Comparison of ENCODE assay signal across 10 cellular contexts in genomic region chr12:76762556-76762955, GRCh38. TPM values are rescaled to one million over a fixed set of nuclear protein-coding genes. Genes with fewer than 3 reads are reported as not detected.
DNase-seq lines count a peak whose midpoint lies in the region; ATAC-seq, FAIRE-seq and TF ChIP-seq lines count a peak whose summit lies in the region.
"Had no signal": no experiment of that assay in that cellular context is flagged by ENCODE, and none has a peak within 500 bp of the region (broad histone marks: within the 10 kb centered on the region; RNA-seq: fewer than 3 reads in every experiment).

No MANE protein-coding gene starts in this region.

- in situ Hi-C loops in GM23248 (cut with MboI) = no loop called here

- peaks cover 33% of the 10 kb centered on the region for H3K79me2 ChIP-seq in GM23248 (ENCODE audit: insufficient read depth)

- FAIRE-seq in A549 (lab: Jason Lieb, UNC) = no peak
- FAIRE-seq in GM12892 (lab: Jason Lieb, UNC) = no peak

- H3K27ac Mint-ChIP-seq in activated naive CD8-positive, alpha-beta T cell treated with anti-CD3 and anti-CD28 coated beads, Interleukin-2, amount 10 ng/mL, durations not matched to agents 7 days and 5 days = no peak overlapping the region
- H3K27ac Mint-ChIP-seq in memory B cell = peak overlapping the region; percentile 98

- H2AFZ ChIP-seq in GM23248 = peak overlapping the region; percentile 86

- no peaks in the 10 kb centered on the region for H3K9me3 Mint-ChIP-seq in activated naive CD8-positive, alpha-beta T cell treated with anti-CD3 and anti-CD28 coated beads, Interleukin-2, amount 10 ng/mL, durations not matched to agents 7 days and 5 days
- no peaks in the 10 kb centered on the region for H3K9me3 Mint-ChIP-seq in memory B cell

- H3K9ac ChIP-seq in GM23248 = no peak overlapping the region; the same call in 1 of the 2 replicates

- TF ChIP-seq POLR2A in A549 (IDR thresholded peaks at IDR 0.05; ENCODE audit: low read length) (no peak), GM12892 (IDR thresholded peaks at IDR 0.05; ENCODE audit: low read depth, low read length) (no peak)

- TF ChIP-seq CTCF in A549 (IDR thresholded peaks at IDR 0.05) = no peak

- POLR2A ChIA-PET in A549 (lab: Yijun Ruan, JAX) = no interaction called here
- POLR2A ChIA-PET in activated naive CD8-positive, alpha-beta T cell treated with anti-CD3 and anti-CD28 coated beads, Interleukin-2, amount 10 ng/mL, durations not matched to agents 7 days and 5 days (lab: Charles Lee) = no interaction called here

- peaks cover 7% of the 10 kb centered on the region for H3K27me3 Mint-ChIP-seq in activated naive CD8-positive, alpha-beta T cell treated with anti-CD3 and anti-CD28 coated beads, Interleukin-2, amount 10 ng/mL, durations not matched to agents 7 days and 5 days
- H3K27me3 Mint-ChIP-seq in memory B cell = no peaks in the 10 kb centered on the region

- no peaks in the 10 kb centered on the region for H3K27me3 ChIP-seq in GM23248 (replicated peaks; ENCODE audit: insufficient read depth)
- H3K27me3 ChIP-seq: adrenal gland had no signal

- CTCF ChIA-PET in A549 (lab: Yijun Ruan, JAX) = interaction anchor here (2.0 kb wide), 1 partner anchor 28 kb away, joined by 11 read pairs; no protein-coding TSS in a partner anchor

- H3K4me3 ChIP-seq in A549 = no peak overlapping the region
- peak overlapping the region; percentile 90 for H3K4me3 ChIP-seq in GM23248

- no peak for TF ChIP-seq EP300 in A549 (IDR thresholded peaks at IDR 0.05)

- H3K4me2 ChIP-seq in A549 (peak overlapping the region; percentile 65), GM23248 (ENCODE audit: unreplicated experiment) (peak overlapping the region; percentile 88)

- H3K9me3 ChIP-seq in A549 = no peaks in the 10 kb centered on the region
- no peaks in the 10 kb centered on the region for H3K9me3 ChIP-seq in GM23248 (ENCODE audit: low read depth)
- H3K9me3 ChIP-seq: adrenal gland had no signal

- 95% methylated on average over 8 of the region's 8 CpGs for WGBS in A549 (ENCODE audit: missing lambda C conversion rate)
- 29 to 37% methylated on average over 8 of the region's 8 CpGs for WGBS in GM23248 (ENCODE audit: low coverage in 1 of 2, low lambda C conversion rate in 2 of 2, missing lambda C conversion rate in 2 of 2), 2 experiments

- no peaks in the 10 kb centered on the region for H3K9me2 ChIP-seq in GM23248 (ENCODE audit: insufficient read depth)

- peaks cover 28% of the 10 kb centered on the region for H3F3A ChIP-seq in GM23248 (ENCODE audit: insufficient read depth)

- peak overlapping the region; percentile 96 to 97; a peak in 4 of 6 replicates for H3K27ac ChIP-seq in A549
- no peak overlapping the region for H3K27ac ChIP-seq in GM23248

- ATAC-seq in A549 (no peak), memory B cell (ENCODE audit: low read depth) (no peak), GM21576 (IDR thresholded peaks at IDR 0.05; ENCODE audit: unreplicated experiment) (no peak), HG03460 (IDR thresholded peaks at IDR 0.05; ENCODE audit: unreplicated experiment) (no peak), left lobe of liver (no peak)
- ATAC-seq in activated naive CD8-positive, alpha-beta T cell treated with anti-CD3 and anti-CD28 coated beads, Interleukin-2, amount 10 ng/mL, durations not matched to agents 7 days and 5 days (ENCODE audit: low read depth) = no peak

- H3K36me3 Mint-ChIP-seq in activated naive CD8-positive, alpha-beta T cell treated with anti-CD3 and anti-CD28 coated beads, Interleukin-2, amount 10 ng/mL, durations not matched to agents 7 days and 5 days = no peaks in the 10 kb centered on the region
- H3K36me3 Mint-ChIP-seq in memory B cell = peaks cover 2% of the 10 kb centered on the region

- no peak for TF ChIP-seq RAD21 in A549 (conservative IDR thresholded peaks at IDR 0.05 in 1 of 2, IDR thresholded peaks at IDR 0.05 in 1 of 2)

- DNase-seq in A549 (ENCODE audit: low read depth in 1 of 2, low spot score in 1 of 2) = no peak
- DNase-seq in GM23248 = peak; percentile 22
- no peak for DNase-seq in activated naive CD8-positive, alpha-beta T cell treated with anti-CD3 and anti-CD28 coated beads, Interleukin-2, amount 10 ng/mL, durations not matched to agents 7 days and 5 days
- DNase-seq in memory B cell (ENCODE audit: low spot score in 2 of 2) = no peak
- DNase-seq in left lobe of liver (ENCODE audit: low spot score) = no peak
- no peak for DNase-seq in GM12892 (ENCODE audit: insufficient read length)
- DNase-seq: GDM1 had no signal

- peak overlapping the region; percentile 97 for H3K4me3 Mint-ChIP-seq in activated naive CD8-positive, alpha-beta T cell treated with anti-CD3 and anti-CD28 coated beads, Interleukin-2, amount 10 ng/mL, durations not matched to agents 7 days and 5 days
- peak overlapping the region; percentile 98 for H3K4me3 Mint-ChIP-seq in memory B cell

- no peaks in the 10 kb centered on the region for H4K20me1 ChIP-seq in GM23248 (ENCODE audit: insufficient read depth)

- no peaks in the 10 kb centered on the region for H3K36me3 ChIP-seq in GM23248 (ENCODE audit: low read depth)
- H3K36me3 ChIP-seq: adrenal gland had no signal

- H3K4me1 Mint-ChIP-seq in activated naive CD8-positive, alpha-beta T cell treated with anti-CD3 and anti-CD28 coated beads, Interleukin-2, amount 10 ng/mL, durations not matched to agents 7 days and 5 days = peaks cover 19% of the 10 kb centered on the region
- H3K4me1 Mint-ChIP-seq in memory B cell = peaks cover 16% of the 10 kb centered on the region

- 0 out of 3 replicates have a peak, but pooled peaks cover 11% of the 10 kb centered on the region for H3K4me1 ChIP-seq in A549
- peaks cover 13% of the 10 kb centered on the region for H3K4me1 ChIP-seq in GM23248 (ENCODE audit: insufficient read depth)

TF ChIP-seq in A549, 52 proteins besides CTCF, POLR2A, EP300 and RAD21:
- TF ChIP-seq SMC3 (IDR thresholded peaks at IDR 0.05) (no peak), HOXA7 (CRISPR knock-in tag; IDR thresholded peaks at IDR 0.05) (no peak), HEYL (CRISPR knock-in tag; IDR thresholded peaks at IDR 0.05) (no peak), RFX5 (IDR thresholded peaks at IDR 0.05) (no peak), MAZ (IDR thresholded peaks at IDR 0.05; ENCODE audit: borderline replicate concordance, low read depth, low read length) (no peak), CBX2 (IDR thresholded peaks at IDR 0.05; ENCODE audit: borderline replicate concordance, low read depth) (no peak)
TF ChIP-seq in A549: peak in this region for 0.

RNA-seq across cellular contexts. Expression of gene ZDHHC17, which starts 1.4 kb away (rescaled TPM):
- polyA plus RNA-seq in A549 (2011; rRNA removed) (49.2 and 54.8 TPM in 2 replicates), A549 (2017; fragmentation: RNase III; extraction: RNeasy Plus Mini Kit Qiagen cat#74134 plus additional on column Dnase treatment) (28.1 to 30.5 TPM (median 29.4 TPM) in 3 replicates), GM23248 (2016; fragmentation: Nextera tagmentation; extraction: Ambion mirVana) (14.0 and 14.6 TPM in 2 replicates)
- polyA plus RNA-seq in A549 (2012; cell fraction: cytosol; rRNA removed) = 12.0 and 14.1 TPM in 2 replicates
- 25.1 and 49.2 TPM in 2 replicates for polyA plus RNA-seq in A549 (2012; cell fraction: nucleus; rRNA removed)
- 75.0 and 78.8 TPM in 2 replicates for polyA minus RNA-seq in A549 (2011; rRNA and poly(A)+ RNA removed)
- total RNA-seq in GM23248 (2014; rRNA removed; shearing (Covaris generic)) = 30.4 and 50.5 TPM in 2 replicates
- total RNA-seq in activated naive CD8-positive, alpha-beta T cell treated with anti-CD3 and anti-CD28 coated beads, Interleukin-2, amount 10 ng/mL, durations not matched to agents 7 days and 5 days = 10 to 100 TPM; 31.7 to 37.4 TPM
- 9.2 TPM for total RNA-seq in left lobe of liver
- 21.0 TPM for polyA plus RNA-seq in GM12892 (2012; ENCODE audit: missing spikeins)
